In the genomic region with DNA sequence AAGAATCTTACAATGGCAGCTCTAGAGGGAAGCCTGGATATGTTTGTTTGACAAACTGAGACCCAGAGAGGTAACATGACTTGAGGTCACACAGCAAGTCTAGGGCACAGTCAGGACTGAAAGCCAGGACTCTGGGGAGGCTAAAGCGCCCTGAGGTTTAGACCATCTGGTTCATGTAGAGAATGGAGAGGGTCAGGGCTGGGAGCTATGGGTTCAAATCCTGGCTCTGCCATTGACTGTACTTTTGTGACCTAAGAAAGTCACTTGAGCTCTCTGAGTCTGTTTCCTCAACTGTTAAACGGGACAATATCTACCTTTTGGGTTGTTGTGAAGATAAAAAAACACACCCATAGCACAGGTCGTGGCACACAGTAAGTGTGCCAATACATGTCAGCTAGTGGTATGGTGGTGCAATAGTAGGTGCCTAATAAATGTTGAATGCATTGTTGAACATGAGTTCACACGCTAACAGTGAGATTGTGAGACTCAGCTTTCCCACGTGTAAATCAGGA, we compare ENCODE assay signal across 1 cellular context.
A peak's percentile ranks its signal among the peaks of the same experiment; 100 is the strongest.
TF ChIP-seq lines count a peak whose summit lies in the region.

No MANE protein-coding gene starts in this region.

TF ChIP-seq in HepG2, 621 proteins besides CTCF, POLR2A, EP300 and RAD21 (continued from another document):
- TF ChIP-seq ZNF232 (CRISPR knock-in tag; IDR thresholded peaks at IDR 0.05; ENCODE audit: borderline replicate concordance) (no peak), TGIF2 (CRISPR knock-in tag; IDR thresholded peaks at IDR 0.05) (no peak), TBP (CRISPR knock-in tag; IDR thresholded peaks at IDR 0.05) (no peak), SP4 (CRISPR knock-in tag; IDR thresholded peaks at IDR 0.05) (no peak), MTF2 (CRISPR knock-in tag; IDR thresholded peaks at IDR 0.05; ENCODE audit: borderline replicate concordance) (0 out of 2 replicates have a peak, but pooled peaks have one; percentile 12), ZNF484 (CRISPR knock-in tag; IDR thresholded peaks at IDR 0.05; ENCODE audit: borderline replicate concordance, low read depth) (no peak), NR2F2 (IDR thresholded peaks at IDR 0.05; ENCODE audit: borderline replicate concordance, low read depth) (0 out of 2 replicates have a peak, but pooled peaks have one; percentile 19), GATAD2A (CRISPR knock-in tag; IDR thresholded peaks at IDR 0.05) (no peak), CSRNP1 (CRISPR knock-in tag; IDR thresholded peaks at IDR 0.05) (no peak), ZNF276 (CRISPR knock-in tag; IDR thresholded peaks at IDR 0.05; ENCODE audit: low read depth) (no peak), ZNF740 (CRISPR knock-in tag; IDR thresholded peaks at IDR 0.05) (no peak), PHF21A (CRISPR knock-in tag; IDR thresholded peaks at IDR 0.05) (no peak), ZNF30 (CRISPR knock-in tag; IDR thresholded peaks at IDR 0.05) (peak; percentile 43; the same call in 1 of the 2 replicates), HOXA9 (CRISPR knock-in tag; IDR thresholded peaks at IDR 0.05; ENCODE audit: borderline replicate concordance) (no peak), NFYC (CRISPR knock-in tag; IDR thresholded peaks at IDR 0.05) (no peak), HNF4A (CRISPR knock-in tag; IDR thresholded peaks at IDR 0.05) (0 out of 2 replicates have a peak, but pooled peaks have one; percentile 2)
- TF ChIP-seq, protein P1, sequence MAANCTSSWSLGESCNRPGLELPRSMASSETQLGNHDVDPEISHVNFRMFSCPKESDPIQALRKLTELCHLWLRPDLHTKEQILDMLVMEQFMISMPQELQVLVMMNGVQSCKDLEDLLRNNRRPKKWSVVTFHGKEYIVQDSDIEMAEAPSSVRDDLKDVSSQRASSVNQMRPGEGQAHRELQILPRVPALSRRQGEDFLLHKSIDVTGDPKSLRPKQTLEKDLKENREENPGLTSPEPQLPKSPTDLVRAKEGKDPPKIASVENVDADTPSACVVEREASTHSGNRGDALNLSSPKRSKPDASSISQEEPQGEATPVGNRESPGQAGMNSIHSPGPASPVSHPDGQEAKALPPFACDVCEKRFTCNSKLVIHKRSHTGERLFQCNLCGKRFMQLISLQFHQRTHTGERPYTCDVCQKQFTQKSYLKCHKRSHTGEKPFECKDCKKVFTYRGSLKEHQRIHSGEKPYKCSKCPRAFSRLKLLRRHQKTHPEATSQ (CRISPR knock-in tag; IDR thresholded peaks at IDR 0.05; ENCODE audit: borderline replicate concordance), result no peak
- TF ChIP-seq, protein P2, sequence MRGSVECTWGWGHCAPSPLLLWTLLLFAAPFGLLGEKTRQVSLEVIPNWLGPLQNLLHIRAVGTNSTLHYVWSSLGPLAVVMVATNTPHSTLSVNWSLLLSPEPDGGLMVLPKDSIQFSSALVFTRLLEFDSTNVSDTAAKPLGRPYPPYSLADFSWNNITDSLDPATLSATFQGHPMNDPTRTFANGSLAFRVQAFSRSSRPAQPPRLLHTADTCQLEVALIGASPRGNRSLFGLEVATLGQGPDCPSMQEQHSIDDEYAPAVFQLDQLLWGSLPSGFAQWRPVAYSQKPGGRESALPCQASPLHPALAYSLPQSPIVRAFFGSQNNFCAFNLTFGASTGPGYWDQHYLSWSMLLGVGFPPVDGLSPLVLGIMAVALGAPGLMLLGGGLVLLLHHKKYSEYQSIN (CRISPR knock-in tag; IDR thresholded peaks at IDR 0.05; ENCODE audit: borderline replicate concordance), result no peak
